Comparison of ENCODE assay signal across 7 cellular contexts in genomic region chr7:112891698-112892097, GRCh38.
"Had no signal": no experiment of that assay in that cellular context is flagged by ENCODE, and none has a peak within 500 bp of the region (broad histone marks: within the 10 kb centered on the region; RNA-seq: fewer than 3 reads in every experiment).

No MANE protein-coding gene starts in this region.

- DNase-seq: GOT3, H7 had no signal

- H3K4me1 ChIP-seq: HAP-1 had no signal

- ATAC-seq: HCT116, HepG2 had no signal

- H3K4me3 ChIP-seq: GM23248, HAP-1 had no signal

- H3K36me3 ChIP-seq: HAP-1 had no signal

- H3K27ac ChIP-seq: GM23248, HL-60 had no signal

- H3K9me3 ChIP-seq: HAP-1 had no signal
